In genomic region chrX:107827137-107827831, GRCh38 we compare ENCODE assay signal across 9 cellular contexts. TPM values are rescaled to one million over a fixed set of nuclear protein-coding genes. Genes with fewer than 3 reads are reported as not detected.
DNase-seq lines count a peak whose midpoint lies in the region; ATAC-seq and TF ChIP-seq lines count a peak whose summit lies in the region.
"Had no signal": no experiment of that assay in that cellular context is flagged by ENCODE, and none has a peak within 500 bp of the region (broad histone marks: within the 10 kb centered on the region; RNA-seq: fewer than 3 reads in every experiment).

No MANE protein-coding gene starts in this region.

- H3K4me1 Mint-ChIP-seq in endodermal cell (peaks cover 22% of the 10 kb centered on the region), nephron (peaks cover 41% of the 10 kb centered on the region)

- H3K4me3 Mint-ChIP-seq in endodermal cell: peak overlapping the region; percentile 52
- peak overlapping the region; percentile 84 to 94 (median 90) for H3K4me3 Mint-ChIP-seq in nephron

- H3K4me3 ChIP-seq in NT2/D1 (ENCODE audit: insufficient read length, low read depth) (peak overlapping the region; percentile 54), endodermal cell (ENCODE audit: low read length) (peak overlapping the region; percentile 70)

- H3K36me3 Mint-ChIP-seq in endodermal cell (ENCODE audit: low read depth): no peaks in the 10 kb centered on the region
- H3K36me3 Mint-ChIP-seq in nephron (ENCODE audit: low read depth): no peaks in the 10 kb centered on the region

- H3K4me1 ChIP-seq in NT2/D1 (ENCODE audit: insufficient read depth, insufficient read length): no peaks in the 10 kb centered on the region
- no peaks in the 10 kb centered on the region for H3K4me1 ChIP-seq in endodermal cell (ENCODE audit: control insufficient read depth, insufficient read depth, low read length)

- 66% methylated on average over 7 of the region's 9 CpGs; no CpG with 5 or more reads in 1 of the 2 experiments for WGBS in endodermal cell (ENCODE audit: insufficient coverage in 1 of 2, insufficient read length in 1 of 2), 2 experiments

- H3K27me3 Mint-ChIP-seq in endodermal cell (ENCODE audit: insufficient read depth) (peaks cover 52% of the 10 kb centered on the region), nephron (ENCODE audit: low read depth) (peaks cover 5% of the 10 kb centered on the region)

- peaks cover 38% of the 10 kb centered on the region for H3K27me3 ChIP-seq in NT2/D1 (ENCODE audit: insufficient read depth, insufficient read length)
- H3K27me3 ChIP-seq in endodermal cell (ENCODE audit: control insufficient read depth, insufficient read depth, low read length, poor library complexity, severe bottlenecking): peaks cover 27% of the 10 kb centered on the region

- TF ChIP-seq CTCF in C4-2B (conservative IDR thresholded peaks at IDR 0.05): no peak
- TF ChIP-seq CTCF in endodermal cell (conservative IDR thresholded peaks at IDR 0.05): no peak
- no peak for TF ChIP-seq CTCF in nephron (IDR thresholded peaks at IDR 0.05; ENCODE audit: unreplicated experiment in 3 of 3)

- H3K9ac ChIP-seq in NT2/D1 (ENCODE audit: insufficient read length, low read depth) (no peak overlapping the region), endodermal cell (ENCODE audit: extremely low read depth, low read length, poor library complexity, severe bottlenecking) (no peak overlapping the region)

- H3K9me3 ChIP-seq in NT2/D1 (ENCODE audit: insufficient read depth, low read length) (no peaks in the 10 kb centered on the region), endodermal cell (ENCODE audit: control insufficient read depth, low read length) (no peaks in the 10 kb centered on the region)

- no peak overlapping the region for H3K27ac Mint-ChIP-seq in endodermal cell
- peak overlapping the region; percentile 96 to 97 (median 96) for H3K27ac Mint-ChIP-seq in nephron

- H3K36me3 ChIP-seq in NT2/D1 (ENCODE audit: insufficient read depth, insufficient read length, low read length): no peaks in the 10 kb centered on the region
- H3K36me3 ChIP-seq in endodermal cell (ENCODE audit: control insufficient read depth, insufficient read depth, low read length): no peaks in the 10 kb centered on the region

- DNase-seq in NT2/D1 (ENCODE audit: low read depth, low spot score) (no peak), endodermal cell (no peak), NCI-H526 treated with DMSO at 0.1 percent for 48 hours (lab: John Stamatoyannopoulos, UW) (no peak), DMS79 (lab: John Stamatoyannopoulos, UW) (no peak), SHP77 (lab: John Stamatoyannopoulos, UW) (no peak)

- no peak for ATAC-seq in HG03159 (IDR thresholded peaks at IDR 0.05; ENCODE audit: unreplicated experiment)

- H3K9me3 Mint-ChIP-seq in endodermal cell: peaks cover 12% of the 10 kb centered on the region
- peaks cover 11% of the 10 kb centered on the region for H3K9me3 Mint-ChIP-seq in nephron

- H3K27ac ChIP-seq in C4-2B (peak overlapping the region; percentile 94), endodermal cell (ENCODE audit: low read depth, low read length) (no peak overlapping the region)

RNA-seq across cellular contexts. Expression of gene MID2, which starts 1.6 kb away (rescaled TPM):
- total RNA-seq in endodermal cell: 10 to 100 TPM in 1 of 2 donors, 1 to 10 TPM in 1; 5.2 to 10.0 TPM
- 2.4 TPM for polyA plus RNA-seq in endodermal cell (2013, experiment 1 of 2)
- polyA plus RNA-seq in endodermal cell (2013, experiment 2 of 2): 3.0 TPM
- total RNA-seq: SK-MEL-5 had no signal

RNA-seq across cellular contexts. Expression of gene NCBP2L, which starts 49.8 kb away (rescaled TPM):
- total RNA-seq in endodermal cell: not detected
- polyA plus RNA-seq in endodermal cell (2013, experiment 1 of 2): not detected
- not detected for polyA plus RNA-seq in endodermal cell (2013, experiment 2 of 2)
- total RNA-seq: SK-MEL-5 had no signal

RNA-seq across cellular contexts. Expression of gene TSC22D3, which starts 51.7 kb away (rescaled TPM):
- total RNA-seq in endodermal cell: 10 to 100 TPM in 1 of 2 donors, 1 to 10 TPM in 1; 9.9 to 10.5 TPM
- 28.2 TPM for polyA plus RNA-seq in endodermal cell (2013, experiment 1 of 2)
- polyA plus RNA-seq in endodermal cell (2013, experiment 2 of 2): 22.4 TPM
